ENCODE assay signal across 18 cellular contexts in the genomic region with DNA sequence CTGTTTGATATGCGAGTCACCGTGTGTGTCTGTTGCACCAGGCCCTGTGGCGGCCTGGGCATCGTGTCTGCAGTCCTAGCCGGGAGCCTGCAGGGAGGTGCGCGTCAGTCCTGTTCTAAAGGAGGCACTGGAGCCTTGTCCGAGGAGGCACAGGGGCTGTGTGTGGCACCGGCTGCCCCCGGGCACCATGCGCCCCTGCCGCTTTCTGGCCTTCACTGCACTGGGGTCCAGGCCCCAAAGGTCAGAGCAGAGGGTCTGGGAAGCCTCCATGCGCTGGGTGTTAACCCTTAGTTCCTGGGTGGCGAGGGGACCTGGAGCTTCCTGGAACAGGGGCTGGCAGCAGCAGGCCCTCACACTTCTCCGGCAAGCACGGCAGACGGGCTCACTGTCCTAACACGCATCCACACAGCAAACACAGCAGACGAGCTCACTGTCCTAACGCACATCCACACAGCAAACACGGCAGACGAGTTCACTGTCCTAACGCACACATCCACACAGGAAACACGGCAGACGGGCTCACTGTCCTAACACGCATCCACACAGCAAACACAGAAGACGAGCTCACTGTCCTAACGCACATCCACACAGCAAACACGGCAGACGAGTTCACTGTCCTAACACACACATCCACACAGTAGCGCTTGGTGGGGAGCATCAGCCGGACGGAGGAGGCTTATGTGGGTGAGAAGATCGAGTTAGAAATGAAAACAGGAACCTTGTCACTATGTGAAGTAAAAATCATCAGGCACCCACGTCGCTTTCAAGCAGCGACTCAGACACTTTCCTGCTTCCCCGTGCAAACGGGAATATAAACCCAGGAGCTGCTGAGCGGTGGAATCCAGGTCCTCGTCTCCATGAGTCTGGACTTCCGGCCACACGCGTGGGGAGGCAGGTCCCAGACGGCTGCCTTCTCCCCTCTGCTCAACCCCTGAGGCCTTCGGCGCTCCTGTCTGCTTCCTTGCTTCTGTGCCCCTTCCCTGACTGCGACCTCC.
DNase-seq lines count a peak whose midpoint lies in the region; ATAC-seq, FAIRE-seq and TF ChIP-seq lines count a peak whose summit lies in the region.
"Had no signal": no experiment of that assay in that cellular context is flagged by ENCODE, and none has a peak within 500 bp of the region (broad histone marks: within the 10 kb centered on the region; RNA-seq: fewer than 3 reads in every experiment).

No MANE protein-coding gene starts in this region.

- no peaks in the 10 kb centered on the region for H3K36me3 ChIP-seq in HepG2 (replicated peaks in 1 of 2; ENCODE audit: control insufficient read depth in 1 of 2, insufficient read depth in 2 of 2, low read length in 2 of 2)
- H3K36me3 ChIP-seq in right lobe of liver: no peaks in the 10 kb centered on the region
- no peaks in the 10 kb centered on the region for H3K36me3 ChIP-seq in neuronal stem cell (replicated peaks in 1 of 2; ENCODE audit: control insufficient read depth in 2 of 2, insufficient read depth in 2 of 2, low read length in 2 of 2)

- H3K27me3 ChIP-seq in HepG2 (ENCODE audit: control insufficient read depth in 1 of 2, insufficient read depth in 2 of 2, low read length in 2 of 2) (peaks cover 13 to 43% of the 10 kb centered on the region in 2 experiments), right lobe of liver (no peaks in the 10 kb centered on the region), neuronal stem cell (ENCODE audit: control insufficient read depth in 3 of 3, insufficient read depth in 3 of 3, low read depth in 1 of 3, low read length in 3 of 3) (no peaks in the 10 kb centered on the region)

- H3K4ac ChIP-seq in neuronal stem cell (ENCODE audit: low read length): no peak overlapping the region

- intact Hi-C loops in HepG2 (cut with micrococcal nuclease; ENCODE audit: unreplicated experiment) (no loop called here), right lobe of liver (cut with DNase I) (no loop called here)
- intact Hi-C loops in activated T-helper 2 cell treated with anti-CD3 and anti-CD28 coated beads, Interferon-gamma antibody, Interleukin-2, Interleukin-4, amounts not matched to agents 10 μg/mL and 5 μg/mL and 100 μg/mL, durations not matched to agents 14 hours and 24 hours and 36 hours (cut with micrococcal nuclease): no loop called here

- peak overlapping the region; percentile 71 for H3K23ac ChIP-seq in neuronal stem cell (ENCODE audit: low read depth, low read length, poor library complexity)

- peak overlapping the region; percentile 74 for H3K18ac ChIP-seq in neuronal stem cell (ENCODE audit: low read length)

- no peaks in the 10 kb centered on the region for H3K9me3 ChIP-seq in HepG2 (ENCODE audit: low read length)
- no peaks in the 10 kb centered on the region for H3K9me3 ChIP-seq in right lobe of liver
- H3K9me3 ChIP-seq in neuronal stem cell (replicated peaks in 1 of 2; ENCODE audit: control insufficient read depth in 2 of 2, insufficient read depth in 1 of 2, low read depth in 1 of 2, low read length in 2 of 2): no peaks in the 10 kb centered on the region

- POLR2A ChIA-PET in HepG2 (lab: Yijun Ruan, JAX): no interaction called here

- TF ChIP-seq EP300 in HepG2 (IDR thresholded peaks at IDR 0.05; ENCODE audit: low read depth in 2 of 2, low read length in 2 of 2): no peak
- TF ChIP-seq EP300 in HepG2 (CRISPR knock-in tag; IDR thresholded peaks at IDR 0.05; ENCODE audit: borderline replicate concordance): no peak

- no peak overlapping the region for H4K8ac ChIP-seq in neuronal stem cell (ENCODE audit: low read depth, low read length)

- no peaks in the 10 kb centered on the region for H4K20me1 ChIP-seq in HepG2 (ENCODE audit: insufficient read depth, low read length)

- H3K14ac ChIP-seq in neuronal stem cell (ENCODE audit: low read length): peak overlapping the region; percentile 43

- CTCF ChIA-PET in HepG2 (lab: Yijun Ruan, JAX; ENCODE audit: low intra/inter-chr PET ratio, low total read pairs): no interaction called here

- no peak overlapping the region for H3K4me3 Mint-ChIP-seq in chondrocyte (ENCODE audit: unreplicated experiment)
- H3K4me3 Mint-ChIP-seq in activated T-helper 2 cell treated with anti-CD3 and anti-CD28 coated beads, Interferon-gamma antibody, Interleukin-2, Interleukin-4, amounts not matched to agents 10 μg/mL and 5 μg/mL and 100 μg/mL, durations not matched to agents 14 hours and 24 hours and 36 hours (ENCODE audit: low read depth): no peak overlapping the region
- H3K4me3 Mint-ChIP-seq: CD4-positive, alpha-beta T cell; GM23338 had no signal

- no peaks in the 10 kb centered on the region for H3K79me1 ChIP-seq in neuronal stem cell (ENCODE audit: low read depth, low read length)

- H2AFZ ChIP-seq in HepG2 (ENCODE audit: low read length): no peak overlapping the region
- H2AFZ ChIP-seq in neuronal stem cell (ENCODE audit: low read length): no peak overlapping the region
- H2AFZ ChIP-seq: GM23338 had no signal

- no peak for TF ChIP-seq RAD21 in HepG2 (CRISPR knock-in tag; IDR thresholded peaks at IDR 0.05)

- FAIRE-seq in HepG2 (lab: Jason Lieb, UNC): no peak
- FAIRE-seq: G401.6, GM12891 had no signal

- peak overlapping the region; percentile 85 for H2BK5ac ChIP-seq in neuronal stem cell (ENCODE audit: low read length)

- no peak overlapping the region for H3K4me3 ChIP-seq in HepG2 (replicated peaks in 1 of 3; ENCODE audit: insufficient read depth in 1 of 3, low read depth in 2 of 3, low read length in 3 of 3)
- no peak overlapping the region for H3K4me3 ChIP-seq in right lobe of liver
- H3K4me3 ChIP-seq in neuronal stem cell (ENCODE audit: low read length in 2 of 2): no peak overlapping the region
- H3K4me3 ChIP-seq: GM23338 had no signal

- peak overlapping the region; percentile 51 for H2AK5ac ChIP-seq in neuronal stem cell (ENCODE audit: low read depth, low read length)

- no peak overlapping the region for H3K27ac Mint-ChIP-seq in chondrocyte (ENCODE audit: unreplicated experiment)
- no peak overlapping the region for H3K27ac Mint-ChIP-seq in activated T-helper 2 cell treated with anti-CD3 and anti-CD28 coated beads, Interferon-gamma antibody, Interleukin-2, Interleukin-4, amounts not matched to agents 10 μg/mL and 5 μg/mL and 100 μg/mL, durations not matched to agents 14 hours and 24 hours and 36 hours
- H3K27ac Mint-ChIP-seq: CD4-positive, alpha-beta T cell; GM23338 had no signal

- H3K9me3 Mint-ChIP-seq in chondrocyte (ENCODE audit: low read depth): no peaks in the 10 kb centered on the region
- no peaks in the 10 kb centered on the region for H3K9me3 Mint-ChIP-seq in activated T-helper 2 cell treated with anti-CD3 and anti-CD28 coated beads, Interferon-gamma antibody, Interleukin-2, Interleukin-4, amounts not matched to agents 10 μg/mL and 5 μg/mL and 100 μg/mL, durations not matched to agents 14 hours and 24 hours and 36 hours
- H3K9me3 Mint-ChIP-seq: CD4-positive, alpha-beta T cell had no signal

- H3K27ac ChIP-seq in HepG2 (ENCODE audit: extremely low read length, insufficient read depth, low read length) (no peak overlapping the region), right lobe of liver (no peak overlapping the region), neuronal stem cell (replicated peaks; ENCODE audit: low read length) (no peak overlapping the region)

- no peaks in the 10 kb centered on the region for H3K79me2 ChIP-seq in HepG2 (ENCODE audit: insufficient read depth, low read length)

- no TSS peak for BruUV-seq in HepG2 (replicated peaks; lab: Mats Ljungman, UMichigan)

- H3K4me1 ChIP-seq in HepG2 (ENCODE audit: insufficient read depth, low read length): no peaks in the 10 kb centered on the region
- H3K4me1 ChIP-seq in right lobe of liver: no peaks in the 10 kb centered on the region
- H3K4me1 ChIP-seq in neuronal stem cell (ENCODE audit: control insufficient read depth in 2 of 2, insufficient read depth in 1 of 2, low read depth in 1 of 2, low read length in 2 of 2): no peaks in the 10 kb centered on the region

- no peak overlapping the region for H3K9ac ChIP-seq in HepG2 (ENCODE audit: insufficient read depth, low read depth, low read length)
- H3K9ac ChIP-seq in neuronal stem cell (ENCODE audit: low read depth, low read length, poor library complexity): peak overlapping the region; percentile 67

- H2BK120ac ChIP-seq in neuronal stem cell (ENCODE audit: low read depth, low read length): no peak overlapping the region

- H3K4me2 ChIP-seq in HepG2 (ENCODE audit: low read depth, low read length) (no peak overlapping the region), neuronal stem cell (ENCODE audit: insufficient read depth, low read length, poor library complexity, severe bottlenecking) (no peak overlapping the region)
- H3K4me2 ChIP-seq: GM23338 had no signal

- DNase-seq in HepG2 (ENCODE audit: low spot score): no peak
- DNase-seq in right lobe of liver: no peak
- DNase-seq in chondrocyte (ENCODE audit: low spot score): peak; percentile 76
- no peak for DNase-seq in neuronal stem cell (ENCODE audit: low spot score)
- DNase-seq in activated T-helper 2 cell treated with anti-CD3 and anti-CD28 coated beads, Interferon-gamma antibody, Interleukin-2, Interleukin-4, amounts not matched to agents 10 μg/mL and 5 μg/mL and 100 μg/mL, durations not matched to agents 14 hours and 24 hours and 36 hours (ENCODE audit: low spot score): no peak
- no peak for DNase-seq in D341Med (ENCODE audit: low spot score)
- DNase-seq: ACHN; Calu3; CD4-positive, alpha-beta T cell; MM.1S; NCI-H1105; NCI-H187; NCI-H446; NCI-H748 treated with DMSO at 0.1 percent for 48 hours had no signal

- TF ChIP-seq POLR2A in HepG2 (IDR thresholded peaks at IDR 0.05; ENCODE audit: insufficient read depth in 1 of 2, low read depth in 2 of 2, low read length in 2 of 2) (no peak), right lobe of liver (IDR thresholded peaks at IDR 0.05) (no peak)

- peaks cover 13% of the 10 kb centered on the region for H3K27me3 Mint-ChIP-seq in chondrocyte (ENCODE audit: low read depth)
- H3K27me3 Mint-ChIP-seq in activated T-helper 2 cell treated with anti-CD3 and anti-CD28 coated beads, Interferon-gamma antibody, Interleukin-2, Interleukin-4, amounts not matched to agents 10 μg/mL and 5 μg/mL and 100 μg/mL, durations not matched to agents 14 hours and 24 hours and 36 hours (ENCODE audit: low read depth): no peaks in the 10 kb centered on the region
- H3K27me3 Mint-ChIP-seq: CD4-positive, alpha-beta T cell had no signal

- H2BK12ac ChIP-seq in neuronal stem cell (ENCODE audit: low read length): peak overlapping the region; percentile 48

- ATAC-seq in HepG2: peak; percentile 32; the same call in 1 of the 3 replicates
- no peak for ATAC-seq in right lobe of liver
- ATAC-seq in HG03378 (IDR thresholded peaks at IDR 0.05; ENCODE audit: unreplicated experiment): no peak

- H4K91ac ChIP-seq in neuronal stem cell (ENCODE audit: low read depth, low read length, poor library complexity): no peak overlapping the region

- H2BK15ac ChIP-seq in neuronal stem cell (ENCODE audit: low read length): peak overlapping the region; percentile 56

- in situ Hi-C loops in HepG2 (cut with HindIII; ENCODE audit: extremely low pct_ligation_motif_present, low pct_unique_long_range_greater_than_20kb): no loop called here

- TF ChIP-seq CTCF in HepG2 (CRISPR knock-in tag; IDR thresholded peaks at IDR 0.05) (no peak), right lobe of liver (IDR thresholded peaks at IDR 0.05) (no peak), chondrocyte (IDR thresholded peaks at IDR 0.05) (no peak)

- WGBS in HepG2 (ENCODE audit: low lambda C conversion rate): 34% methylated on average over 39 of the region's 48 CpGs
- 60% methylated on average over 21 of the region's 48 CpGs for WGBS in right lobe of liver (ENCODE audit: insufficient coverage, low coverage, low lambda C conversion rate, missing lambda C conversion rate)
- WGBS in neuronal stem cell (ENCODE audit: extremely low coverage in 2 of 2, insufficient read length in 2 of 2, insufficient replicate concordance in 1 of 2), 2 donors: no CpG with 5 or more reads among the region's 48 CpGs

- H3K36me3 Mint-ChIP-seq in chondrocyte (ENCODE audit: low read depth): no peaks in the 10 kb centered on the region
- no peaks in the 10 kb centered on the region for H3K36me3 Mint-ChIP-seq in activated T-helper 2 cell treated with anti-CD3 and anti-CD28 coated beads, Interferon-gamma antibody, Interleukin-2, Interleukin-4, amounts not matched to agents 10 μg/mL and 5 μg/mL and 100 μg/mL, durations not matched to agents 14 hours and 24 hours and 36 hours (ENCODE audit: low read depth)

- no peaks in the 10 kb centered on the region for H3K4me1 Mint-ChIP-seq in chondrocyte (ENCODE audit: low read depth)
- H3K4me1 Mint-ChIP-seq in activated T-helper 2 cell treated with anti-CD3 and anti-CD28 coated beads, Interferon-gamma antibody, Interleukin-2, Interleukin-4, amounts not matched to agents 10 μg/mL and 5 μg/mL and 100 μg/mL, durations not matched to agents 14 hours and 24 hours and 36 hours (ENCODE audit: low read depth): no peaks in the 10 kb centered on the region
